9 cellular contexts compared by ENCODE assay signal in the genomic region with DNA sequence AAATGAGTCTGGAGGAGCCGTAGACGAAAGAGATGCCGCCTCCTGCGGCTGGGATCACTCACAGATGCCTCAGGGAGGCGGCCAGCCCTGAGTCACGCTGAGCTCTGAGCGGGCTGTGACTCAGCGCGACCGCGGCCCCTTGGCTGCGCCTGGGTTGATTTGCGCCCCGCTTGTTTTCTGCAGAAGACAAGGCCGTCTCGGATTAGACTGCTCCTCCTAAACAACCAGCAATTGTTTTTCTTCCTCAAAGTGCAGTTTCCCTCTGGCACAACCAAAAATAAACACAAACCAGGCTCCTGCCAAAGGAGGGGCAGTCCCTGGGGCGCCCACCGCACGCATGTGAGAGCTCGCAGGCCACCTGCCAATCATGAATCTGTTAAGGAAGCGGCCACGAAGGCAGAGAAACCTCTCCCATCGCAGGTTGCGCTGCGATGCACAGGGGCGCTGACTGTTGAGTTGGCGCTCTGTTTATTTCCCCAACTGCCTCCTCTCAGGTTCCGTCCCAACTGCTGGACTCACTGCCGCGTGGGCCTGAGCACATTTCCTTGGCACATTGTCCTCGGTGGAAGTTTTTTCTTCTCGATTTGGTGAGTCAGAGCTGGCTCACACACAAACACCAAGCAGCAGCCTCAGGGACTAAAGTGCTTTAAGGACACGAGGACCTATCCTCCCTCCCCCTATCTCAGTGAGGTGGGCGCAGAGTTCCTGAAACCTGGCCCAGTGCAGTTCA.
DNase-seq lines count a peak whose midpoint lies in the region; ATAC-seq and TF ChIP-seq lines count a peak whose summit lies in the region.
"Had no signal": no experiment of that assay in that cellular context is flagged by ENCODE, and none has a peak within 500 bp of the region (broad histone marks: within the 10 kb centered on the region; RNA-seq: fewer than 3 reads in every experiment).

No MANE protein-coding gene starts in this region.

- no peak overlapping the region for H3K4me3 ChIP-seq in mesodermal cell (ENCODE audit: extremely low read depth, insufficient read depth, low read length, poor library complexity, severe bottlenecking)

- DNase-seq in ELR (ENCODE audit: low read depth) (peak; percentile 97), H4 (ENCODE audit: low spot score) (peak; percentile 91), M059J (ENCODE audit: low read depth) (peak; percentile 97), NCI-H82 treated with DMSO at 0.1 percent for 48 hours (lab: John Stamatoyannopoulos, UW; ENCODE audit: unreplicated experiment) (no peak)
- DNase-seq in activated CD8-positive, alpha-beta T cell treated with anti-CD3 and anti-CD28 coated beads for 36 hours, result peak; percentile 90
- DNase-seq in effector CD4-positive, alpha-beta T cell, result peak; percentile 12
- DNase-seq in stimulated activated CD8-positive, alpha-beta memory T cell treated with anti-CD3 and anti-CD28 coated beads, Interleukin-2, amount 100 ng/mL, for 1 hour (ENCODE audit: low read depth in 2 of 2), result peak; percentile 25 to 33

- peak overlapping the region; percentile 81 for H3K27ac Mint-ChIP-seq in activated CD8-positive, alpha-beta T cell treated with anti-CD3 and anti-CD28 coated beads for 36 hours

- POLR2A ChIA-PET in activated CD8-positive, alpha-beta T cell treated with anti-CD3 and anti-CD28 coated beads for 36 hours (lab: Charles Lee), result no interaction called here

- peaks cover 17% of the 10 kb centered on the region for H3K4me1 ChIP-seq in mesodermal cell (ENCODE audit: control insufficient read depth, insufficient read depth, low read length, poor library complexity, severe bottlenecking)

- 30 to 38% methylated on average over 29 to 33 of the region's 34 CpGs for WGBS in mesodermal cell (ENCODE audit: insufficient coverage in 2 of 2), 2 experiments

- peak overlapping the region; percentile 65 for H3K4me3 Mint-ChIP-seq in activated CD8-positive, alpha-beta T cell treated with anti-CD3 and anti-CD28 coated beads for 36 hours

- peaks cover 2% of the 10 kb centered on the region for H3K27me3 Mint-ChIP-seq in activated CD8-positive, alpha-beta T cell treated with anti-CD3 and anti-CD28 coated beads for 36 hours

- ATAC-seq in activated CD8-positive, alpha-beta T cell treated with anti-CD3 and anti-CD28 coated beads for 36 hours, result peak; percentile 98

- peaks cover 13% of the 10 kb centered on the region for H3K4me1 Mint-ChIP-seq in activated CD8-positive, alpha-beta T cell treated with anti-CD3 and anti-CD28 coated beads for 36 hours (ENCODE audit: low read depth)

- CTCF ChIA-PET in activated CD8-positive, alpha-beta T cell treated with anti-CD3 and anti-CD28 coated beads for 36 hours (lab: Charles Lee), result no interaction called here

- H3K9me3 ChIP-seq in mesodermal cell (ENCODE audit: control insufficient read depth, low read length), result peaks cover 6% of the 10 kb centered on the region

- intact Hi-C loops in activated CD8-positive, alpha-beta T cell treated with anti-CD3 and anti-CD28 coated beads for 36 hours (cut with micrococcal nuclease), result no loop called here

- H3K9me3 Mint-ChIP-seq in activated CD8-positive, alpha-beta T cell treated with anti-CD3 and anti-CD28 coated beads for 36 hours, result no peaks in the 10 kb centered on the region

- peak overlapping the region; percentile 95 for H3K27ac ChIP-seq in mesodermal cell (ENCODE audit: low read depth, low read length, severe bottlenecking)
- H3K27ac ChIP-seq: VCaP had no signal

- H3K36me3 Mint-ChIP-seq in activated CD8-positive, alpha-beta T cell treated with anti-CD3 and anti-CD28 coated beads for 36 hours (ENCODE audit: low read depth), result no peaks in the 10 kb centered on the region

- no peaks in the 10 kb centered on the region for H3K36me3 ChIP-seq in mesodermal cell (ENCODE audit: control insufficient read depth, insufficient read depth, low read length)

- no peak for TF ChIP-seq CTCF in activated CD8-positive, alpha-beta T cell treated with anti-CD3 and anti-CD28 coated beads for 36 hours (IDR thresholded peaks at IDR 0.05)
